1 cellular context compared by ENCODE assay signal in the genomic region with DNA sequence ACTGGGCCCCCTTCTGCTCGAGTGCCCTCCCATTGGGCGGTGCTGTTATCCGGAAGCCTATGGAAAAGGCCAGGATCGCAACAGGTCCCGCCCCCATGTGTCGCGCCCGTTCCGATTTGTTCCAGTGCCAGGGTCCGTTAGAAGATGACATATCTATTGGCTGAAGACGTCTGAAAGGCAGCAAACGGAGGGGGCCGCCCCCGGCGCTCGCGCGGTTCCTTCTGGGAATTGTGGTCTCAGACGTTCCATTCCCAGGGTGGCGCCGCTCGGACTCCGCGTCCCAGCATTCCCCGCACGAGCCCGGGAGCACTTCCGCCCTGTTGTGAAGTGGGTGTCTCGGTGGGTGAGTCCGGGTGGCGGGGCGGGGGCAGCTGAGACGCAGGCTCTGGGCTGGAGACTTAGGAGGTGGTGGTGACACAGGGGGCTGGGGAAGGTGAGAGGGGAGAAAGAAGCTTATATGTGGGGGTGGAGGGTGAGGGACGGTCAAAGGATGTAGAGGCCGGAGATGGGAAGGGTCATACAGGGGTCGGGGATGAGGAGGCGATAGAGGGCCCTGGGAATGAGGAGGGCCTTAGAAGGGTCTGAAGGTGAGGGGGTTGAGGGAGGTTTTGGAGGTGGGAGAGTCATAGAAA.
TF ChIP-seq lines count a peak whose summit lies in the region.

Gene ZSCAN20 (plus strand): TSS at position 297 of the 632 bp plus-strand sequence. CDS start 6,644 bp downstream, outside the sequence.

TF ChIP-seq in GM12878, 131 proteins besides CTCF, POLR2A, EP300 and RAD21 (continued from another document and continues in another):
- TF ChIP-seq, protein P1, sequence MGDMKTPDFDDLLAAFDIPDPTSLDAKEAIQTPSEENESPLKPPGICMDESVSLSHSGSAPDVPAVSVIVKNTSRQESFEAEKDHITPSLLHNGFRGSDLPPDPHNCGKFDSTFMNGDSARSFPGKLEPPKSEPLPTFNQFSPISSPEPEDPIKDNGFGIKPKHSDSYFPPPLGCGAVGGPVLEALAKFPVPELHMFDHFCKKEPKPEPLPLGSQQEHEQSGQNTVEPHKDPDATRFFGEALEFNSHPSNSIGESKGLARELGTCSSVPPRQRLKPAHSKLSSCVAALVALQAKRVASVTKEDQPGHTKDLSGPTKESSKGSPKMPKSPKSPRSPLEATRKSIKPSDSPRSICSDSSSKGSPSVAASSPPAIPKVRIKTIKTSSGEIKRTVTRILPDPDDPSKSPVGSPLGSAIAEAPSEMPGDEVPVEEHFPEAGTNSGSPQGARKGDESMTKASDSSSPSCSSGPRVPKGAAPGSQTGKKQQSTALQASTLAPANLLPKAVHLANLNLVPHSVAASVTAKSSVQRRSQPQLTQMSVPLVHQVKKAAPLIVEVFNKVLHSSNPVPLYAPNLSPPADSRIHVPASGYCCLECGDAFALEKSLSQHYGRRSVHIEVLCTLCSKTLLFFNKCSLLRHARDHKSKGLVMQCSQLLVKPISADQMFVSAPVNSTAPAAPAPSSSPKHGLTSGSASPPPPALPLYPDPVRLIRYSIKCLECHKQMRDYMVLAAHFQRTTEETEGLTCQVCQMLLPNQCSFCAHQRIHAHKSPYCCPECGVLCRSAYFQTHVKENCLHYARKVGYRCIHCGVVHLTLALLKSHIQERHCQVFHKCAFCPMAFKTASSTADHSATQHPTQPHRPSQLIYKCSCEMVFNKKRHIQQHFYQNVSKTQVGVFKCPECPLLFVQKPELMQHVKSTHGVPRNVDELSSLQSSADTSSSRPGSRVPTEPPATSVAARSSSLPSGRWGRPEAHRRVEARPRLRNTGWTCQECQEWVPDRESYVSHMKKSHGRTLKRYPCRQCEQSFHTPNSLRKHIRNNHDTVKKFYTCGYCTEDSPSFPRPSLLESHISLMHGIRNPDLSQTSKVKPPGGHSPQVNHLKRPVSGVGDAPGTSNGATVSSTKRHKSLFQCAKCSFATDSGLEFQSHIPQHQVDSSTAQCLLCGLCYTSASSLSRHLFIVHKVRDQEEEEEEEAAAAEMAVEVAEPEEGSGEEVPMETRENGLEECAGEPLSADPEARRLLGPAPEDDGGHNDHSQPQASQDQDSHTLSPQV (IDR thresholded peaks at IDR 0.05), result no peak
- TF ChIP-seq HDAC2 (IDR thresholded peaks at IDR 0.05) (no peak), ZNF384 (IDR thresholded peaks at IDR 0.05; ENCODE audit: borderline replicate concordance, low read depth, low read length) (no peak), PAX8 (IDR thresholded peaks at IDR 0.05) (no peak), CBX5 (IDR thresholded peaks at IDR 0.05; ENCODE audit: low read depth) (no peak), TCF3 (IDR thresholded peaks at IDR 0.05; ENCODE audit: borderline replicate concordance, insufficient read depth, low read depth, low read length) (no peak), MYB (IDR thresholded peaks at IDR 0.05; ENCODE audit: borderline replicate concordance, low read depth, low read length) (0 out of 2 replicates have a peak, but pooled peaks have one; percentile 39), SIX5 (IDR thresholded peaks at IDR 0.05; ENCODE audit: low read depth, low read length, severe bottlenecking) (peak; percentile 83), E4F1 (IDR thresholded peaks at IDR 0.05; ENCODE audit: borderline replicate concordance, partially characterized antibody) (peak; percentile 34), STAT3 (IDR thresholded peaks at IDR 0.05; ENCODE audit: low read depth, low read length) (no peak), RELA (IDR thresholded peaks at IDR 0.05; ENCODE audit: borderline replicate concordance, partially characterized antibody) (no peak), EED (IDR thresholded peaks at IDR 0.05; ENCODE audit: low read depth) (peak; percentile 66; the same call in 1 of the 2 replicates), KLF5 (IDR thresholded peaks at IDR 0.05; ENCODE audit: partially characterized antibody) (peak; percentile 74), CEBPB (IDR thresholded peaks at IDR 0.05; ENCODE audit: borderline replicate concordance in 1 of 2, low read depth in 2 of 2, low read length in 2 of 2) (no peak), PBX3 (IDR thresholded peaks at IDR 0.05; ENCODE audit: insufficient replicate concordance, low read depth, low read length) (peak; percentile 93), NFYA (IDR thresholded peaks at IDR 0.05; ENCODE audit: borderline replicate concordance, low read depth, low read length) (peak; percentile 37), CREB1 (IDR thresholded peaks at IDR 0.05; ENCODE audit: low read depth) (peak; percentile 84), ZSCAN29 (IDR thresholded peaks at IDR 0.05) (no peak), STAT1 (conservative IDR thresholded peaks at IDR 0.05) (no peak), CBX3 (IDR thresholded peaks at IDR 0.05; ENCODE audit: borderline replicate concordance, low read depth) (no peak), TCF12 (IDR thresholded peaks at IDR 0.05; ENCODE audit: low read depth, low read length) (no peak), CHD2 (IDR thresholded peaks at IDR 0.05; ENCODE audit: borderline replicate concordance, low read depth, low read length) (peak; percentile 95), SMARCA5 (IDR thresholded peaks at IDR 0.05) (no peak), HCFC1 (IDR thresholded peaks at IDR 0.05; ENCODE audit: low read length) (peak; percentile 86), SRF (IDR thresholded peaks at IDR 0.05; ENCODE audit: low read depth in 2 of 2, low read length in 2 of 2) (0 out of 4 replicates have a peak, but pooled peaks of 1 of the 2 experiments have one; percentile 44), ZBED1 (IDR thresholded peaks at IDR 0.05; ENCODE audit: borderline replicate concordance) (no peak), RUNX3 (IDR thresholded peaks at IDR 0.05; ENCODE audit: low read length) (peak; percentile 55; the same call in 1 of the 2 replicates), ZNF217 (IDR thresholded peaks at IDR 0.05) (no peak), NR2C2 (IDR thresholded peaks at IDR 0.05; ENCODE audit: borderline replicate concordance, control insufficient read depth, insufficient read length, low read depth) (no peak), GABPA (IDR thresholded peaks at IDR 0.05; ENCODE audit: low read depth) (peak; percentile 88), BACH1 (IDR thresholded peaks at IDR 0.05; ENCODE audit: borderline replicate concordance) (no peak), DPF2 (IDR thresholded peaks at IDR 0.05) (peak; percentile 62; the same call in 1 of the 2 replicates)
- TF ChIP-seq, protein P2, sequence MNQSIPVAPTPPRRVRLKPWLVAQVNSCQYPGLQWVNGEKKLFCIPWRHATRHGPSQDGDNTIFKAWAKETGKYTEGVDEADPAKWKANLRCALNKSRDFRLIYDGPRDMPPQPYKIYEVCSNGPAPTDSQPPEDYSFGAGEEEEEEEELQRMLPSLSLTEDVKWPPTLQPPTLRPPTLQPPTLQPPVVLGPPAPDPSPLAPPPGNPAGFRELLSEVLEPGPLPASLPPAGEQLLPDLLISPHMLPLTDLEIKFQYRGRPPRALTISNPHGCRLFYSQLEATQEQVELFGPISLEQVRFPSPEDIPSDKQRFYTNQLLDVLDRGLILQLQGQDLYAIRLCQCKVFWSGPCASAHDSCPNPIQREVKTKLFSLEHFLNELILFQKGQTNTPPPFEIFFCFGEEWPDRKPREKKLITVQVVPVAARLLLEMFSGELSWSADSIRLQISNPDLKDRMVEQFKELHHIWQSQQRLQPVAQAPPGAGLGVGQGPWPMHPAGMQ (IDR thresholded peaks at IDR 0.05; ENCODE audit: borderline replicate concordance), result no peak
- TF ChIP-seq, protein P3, sequence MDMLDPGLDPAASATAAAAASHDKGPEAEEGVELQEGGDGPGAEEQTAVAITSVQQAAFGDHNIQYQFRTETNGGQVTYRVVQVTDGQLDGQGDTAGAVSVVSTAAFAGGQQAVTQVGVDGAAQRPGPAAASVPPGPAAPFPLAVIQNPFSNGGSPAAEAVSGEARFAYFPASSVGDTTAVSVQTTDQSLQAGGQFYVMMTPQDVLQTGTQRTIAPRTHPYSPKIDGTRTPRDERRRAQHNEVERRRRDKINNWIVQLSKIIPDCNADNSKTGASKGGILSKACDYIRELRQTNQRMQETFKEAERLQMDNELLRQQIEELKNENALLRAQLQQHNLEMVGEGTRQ (IDR thresholded peaks at IDR 0.05; ENCODE audit: borderline replicate concordance, low read depth, low read length), result no peak
- TF ChIP-seq, protein P4, sequence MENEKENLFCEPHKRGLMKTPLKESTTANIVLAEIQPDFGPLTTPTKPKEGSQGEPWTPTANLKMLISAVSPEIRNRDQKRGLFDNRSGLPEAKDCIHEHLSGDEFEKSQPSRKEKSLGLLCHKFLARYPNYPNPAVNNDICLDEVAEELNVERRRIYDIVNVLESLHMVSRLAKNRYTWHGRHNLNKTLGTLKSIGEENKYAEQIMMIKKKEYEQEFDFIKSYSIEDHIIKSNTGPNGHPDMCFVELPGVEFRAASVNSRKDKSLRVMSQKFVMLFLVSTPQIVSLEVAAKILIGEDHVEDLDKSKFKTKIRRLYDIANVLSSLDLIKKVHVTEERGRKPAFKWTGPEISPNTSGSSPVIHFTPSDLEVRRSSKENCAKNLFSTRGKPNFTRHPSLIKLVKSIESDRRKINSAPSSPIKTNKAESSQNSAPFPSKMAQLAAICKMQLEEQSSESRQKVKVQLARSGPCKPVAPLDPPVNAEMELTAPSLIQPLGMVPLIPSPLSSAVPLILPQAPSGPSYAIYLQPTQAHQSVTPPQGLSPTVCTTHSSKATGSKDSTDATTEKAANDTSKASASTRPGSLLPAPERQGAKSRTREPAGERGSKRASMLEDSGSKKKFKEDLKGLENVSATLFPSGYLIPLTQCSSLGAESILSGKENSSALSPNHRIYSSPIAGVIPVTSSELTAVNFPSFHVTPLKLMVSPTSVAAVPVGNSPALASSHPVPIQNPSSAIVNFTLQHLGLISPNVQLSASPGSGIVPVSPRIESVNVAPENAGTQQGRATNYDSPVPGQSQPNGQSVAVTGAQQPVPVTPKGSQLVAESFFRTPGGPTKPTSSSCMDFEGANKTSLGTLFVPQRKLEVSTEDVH (IDR thresholded peaks at IDR 0.05; ENCODE audit: low read depth, partially characterized antibody), result no peak
- TF ChIP-seq, protein P5, sequence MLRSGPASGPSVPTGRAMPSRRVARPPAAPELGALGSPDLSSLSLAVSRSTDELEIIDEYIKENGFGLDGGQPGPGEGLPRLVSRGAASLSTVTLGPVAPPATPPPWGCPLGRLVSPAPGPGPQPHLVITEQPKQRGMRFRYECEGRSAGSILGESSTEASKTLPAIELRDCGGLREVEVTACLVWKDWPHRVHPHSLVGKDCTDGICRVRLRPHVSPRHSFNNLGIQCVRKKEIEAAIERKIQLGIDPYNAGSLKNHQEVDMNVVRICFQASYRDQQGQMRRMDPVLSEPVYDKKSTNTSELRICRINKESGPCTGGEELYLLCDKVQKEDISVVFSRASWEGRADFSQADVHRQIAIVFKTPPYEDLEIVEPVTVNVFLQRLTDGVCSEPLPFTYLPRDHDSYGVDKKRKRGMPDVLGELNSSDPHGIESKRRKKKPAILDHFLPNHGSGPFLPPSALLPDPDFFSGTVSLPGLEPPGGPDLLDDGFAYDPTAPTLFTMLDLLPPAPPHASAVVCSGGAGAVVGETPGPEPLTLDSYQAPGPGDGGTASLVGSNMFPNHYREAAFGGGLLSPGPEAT (IDR thresholded peaks at IDR 0.05; ENCODE audit: low read depth), result peak; percentile 64
- TF ChIP-seq, protein P6, sequence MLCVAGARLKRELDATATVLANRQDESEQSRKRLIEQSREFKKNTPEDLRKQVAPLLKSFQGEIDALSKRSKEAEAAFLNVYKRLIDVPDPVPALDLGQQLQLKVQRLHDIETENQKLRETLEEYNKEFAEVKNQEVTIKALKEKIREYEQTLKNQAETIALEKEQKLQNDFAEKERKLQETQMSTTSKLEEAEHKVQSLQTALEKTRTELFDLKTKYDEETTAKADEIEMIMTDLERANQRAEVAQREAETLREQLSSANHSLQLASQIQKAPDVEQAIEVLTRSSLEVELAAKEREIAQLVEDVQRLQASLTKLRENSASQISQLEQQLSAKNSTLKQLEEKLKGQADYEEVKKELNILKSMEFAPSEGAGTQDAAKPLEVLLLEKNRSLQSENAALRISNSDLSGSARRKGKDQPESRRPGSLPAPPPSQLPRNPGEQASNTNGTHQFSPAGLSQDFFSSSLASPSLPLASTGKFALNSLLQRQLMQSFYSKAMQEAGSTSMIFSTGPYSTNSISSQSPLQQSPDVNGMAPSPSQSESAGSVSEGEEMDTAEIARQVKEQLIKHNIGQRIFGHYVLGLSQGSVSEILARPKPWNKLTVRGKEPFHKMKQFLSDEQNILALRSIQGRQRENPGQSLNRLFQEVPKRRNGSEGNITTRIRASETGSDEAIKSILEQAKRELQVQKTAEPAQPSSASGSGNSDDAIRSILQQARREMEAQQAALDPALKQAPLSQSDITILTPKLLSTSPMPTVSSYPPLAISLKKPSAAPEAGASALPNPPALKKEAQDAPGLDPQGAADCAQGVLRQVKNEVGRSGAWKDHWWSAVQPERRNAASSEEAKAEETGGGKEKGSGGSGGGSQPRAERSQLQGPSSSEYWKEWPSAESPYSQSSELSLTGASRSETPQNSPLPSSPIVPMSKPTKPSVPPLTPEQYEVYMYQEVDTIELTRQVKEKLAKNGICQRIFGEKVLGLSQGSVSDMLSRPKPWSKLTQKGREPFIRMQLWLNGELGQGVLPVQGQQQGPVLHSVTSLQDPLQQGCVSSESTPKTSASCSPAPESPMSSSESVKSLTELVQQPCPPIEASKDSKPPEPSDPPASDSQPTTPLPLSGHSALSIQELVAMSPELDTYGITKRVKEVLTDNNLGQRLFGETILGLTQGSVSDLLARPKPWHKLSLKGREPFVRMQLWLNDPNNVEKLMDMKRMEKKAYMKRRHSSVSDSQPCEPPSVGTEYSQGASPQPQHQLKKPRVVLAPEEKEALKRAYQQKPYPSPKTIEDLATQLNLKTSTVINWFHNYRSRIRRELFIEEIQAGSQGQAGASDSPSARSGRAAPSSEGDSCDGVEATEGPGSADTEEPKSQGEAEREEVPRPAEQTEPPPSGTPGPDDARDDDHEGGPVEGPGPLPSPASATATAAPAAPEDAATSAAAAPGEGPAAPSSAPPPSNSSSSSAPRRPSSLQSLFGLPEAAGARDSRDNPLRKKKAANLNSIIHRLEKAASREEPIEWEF (IDR thresholded peaks at IDR 0.05; ENCODE audit: insufficient replicate concordance, low read depth, low read length), result no peak
